19 cellular contexts compared by ENCODE assay signal in genomic region chr9:76026796-76027195, GRCh38.
DNase-seq lines count a peak whose midpoint lies in the region; ATAC-seq and TF ChIP-seq lines count a peak whose summit lies in the region.
"Had no signal": no experiment of that assay in that cellular context is flagged by ENCODE, and none has a peak within 500 bp of the region (broad histone marks: within the 10 kb centered on the region; RNA-seq: fewer than 3 reads in every experiment).

No MANE protein-coding gene starts in this region.

- H3K27me3 ChIP-seq in CD8-positive, alpha-beta T cell (ENCODE audit: insufficient read depth, low read length) = no peaks in the 10 kb centered on the region
- H3K27me3 ChIP-seq in aorta (ENCODE audit: control insufficient read depth in 1 of 2, insufficient read depth in 2 of 2, low read length in 1 of 2) = no peaks in the 10 kb centered on the region

- H3K27ac ChIP-seq in CD8-positive, alpha-beta T cell (ENCODE audit: low read depth, low read length) = no peak overlapping the region
- H3K27ac ChIP-seq in aorta (ENCODE audit: low read depth in 1 of 2, low read length in 2 of 2) = no peak overlapping the region
- H3K27ac ChIP-seq: GM23248, HL-60 had no signal

- no peaks in the 10 kb centered on the region for H3K27me3 Mint-ChIP-seq in activated CD4-positive, alpha-beta T cell treated with anti-CD3 and anti-CD28 coated beads, Interleukin-2, amount 10 ng/mL, durations not matched to agents 24 days and 14 days
- H3K27me3 Mint-ChIP-seq in CD8-positive, alpha-beta T cell (ENCODE audit: low read depth) = no peaks in the 10 kb centered on the region
- no peaks in the 10 kb centered on the region for H3K27me3 Mint-ChIP-seq in T-cell
- H3K27me3 Mint-ChIP-seq in naive thymus-derived CD8-positive, alpha-beta T cell = no peaks in the 10 kb centered on the region

- no peak overlapping the region for H3K4me3 ChIP-seq in CD8-positive, alpha-beta T cell (ENCODE audit: low read depth, low read length)
- H3K4me3 ChIP-seq in aorta (ENCODE audit: low read length in 2 of 2) = no peak overlapping the region
- H3K4me3 ChIP-seq: GM23248 had no signal

- peaks cover 3% of the 10 kb centered on the region for H3K9me3 Mint-ChIP-seq in activated CD4-positive, alpha-beta T cell treated with anti-CD3 and anti-CD28 coated beads, Interleukin-2, amount 10 ng/mL, durations not matched to agents 24 days and 14 days
- H3K9me3 Mint-ChIP-seq in CD8-positive, alpha-beta T cell = no peaks in the 10 kb centered on the region
- H3K9me3 Mint-ChIP-seq in T-cell = peaks cover 0 to 2% (median 0%) of the 10 kb centered on the region in 3 donors
- no peaks in the 10 kb centered on the region for H3K9me3 Mint-ChIP-seq in naive thymus-derived CD8-positive, alpha-beta T cell

- no peaks in the 10 kb centered on the region for H3K36me3 ChIP-seq in CD8-positive, alpha-beta T cell (ENCODE audit: insufficient read depth, low read length)
- peaks cover 5 to 7% of the 10 kb centered on the region in 2 donors for H3K36me3 ChIP-seq in aorta (ENCODE audit: control insufficient read depth in 1 of 2, insufficient read depth in 2 of 2, low read length in 1 of 2)

- peaks cover 52% of the 10 kb centered on the region for H3K4me1 Mint-ChIP-seq in activated CD4-positive, alpha-beta T cell treated with anti-CD3 and anti-CD28 coated beads, Interleukin-2, amount 10 ng/mL, durations not matched to agents 24 days and 14 days
- peaks cover 78% of the 10 kb centered on the region for H3K4me1 Mint-ChIP-seq in CD8-positive, alpha-beta T cell (ENCODE audit: low read depth)
- H3K4me1 Mint-ChIP-seq in T-cell = peaks cover 76 to 84% (median 80%) of the 10 kb centered on the region in 3 donors
- peaks cover 45 to 82% (median 80%) of the 10 kb centered on the region in 4 donors for H3K4me1 Mint-ChIP-seq in naive thymus-derived CD8-positive, alpha-beta T cell

- no peak for DNase-seq in activated CD4-positive, alpha-beta T cell treated with anti-CD3 and anti-CD28 coated beads, Interleukin-2, amount 10 ng/mL, durations not matched to agents 24 days and 14 days
- DNase-seq in activated CD4-positive, alpha-beta T cell treated with anti-CD3 and anti-CD28 coated beads for 1 hour = no peak
- DNase-seq in CD8-positive, alpha-beta T cell = no peak
- DNase-seq in T-cell (no peak), aorta (no peak), left lobe of liver (ENCODE audit: low spot score) (no peak)
- no peak for DNase-seq in naive thymus-derived CD8-positive, alpha-beta T cell
- DNase-seq in stimulated activated CD4-positive, alpha-beta T cell treated with anti-CD3 and anti-CD28 coated beads, Interleukin-12 subunit alpha, Interleukin-12 subunit beta, amount 100 ng/mL, for 4 hours = no peak
- DNase-seq: DMS79; GM23248; NCI-H1417 treated with DMSO at 0.1 percent for 48 hours; NCI-H1930; NCI-H2171; NCI-H446; NK-92 treated with Interleukin-12 subunit alpha and Interleukin-12 subunit beta, amount 100 ng/mL, for 24 hours; SHP77 had no signal

- no peak for ATAC-seq in CD8-positive, alpha-beta T cell
- ATAC-seq in T-cell (replicated peaks in 1 of 4) = no peak
- ATAC-seq in naive thymus-derived CD8-positive, alpha-beta T cell = no peak
- no peak for ATAC-seq in aorta (ENCODE audit: low FRiP score)
- no peak for ATAC-seq in left lobe of liver
- ATAC-seq: SK-N-SH treated with all-trans-retinoic acid at 6 μM for 48 hours had no signal

- H3K27ac Mint-ChIP-seq in activated CD4-positive, alpha-beta T cell treated with anti-CD3 and anti-CD28 coated beads, Interleukin-2, amount 10 ng/mL, durations not matched to agents 24 days and 14 days = no peak overlapping the region
- H3K27ac Mint-ChIP-seq in CD8-positive, alpha-beta T cell = peak overlapping the region; percentile 71
- peak overlapping the region; percentile 86 to 90 for H3K27ac Mint-ChIP-seq in T-cell
- peak overlapping the region; percentile 87 to 99 (median 92) for H3K27ac Mint-ChIP-seq in naive thymus-derived CD8-positive, alpha-beta T cell

- H3K9me3 ChIP-seq in CD8-positive, alpha-beta T cell (ENCODE audit: low read length) = no peaks in the 10 kb centered on the region
- no peaks in the 10 kb centered on the region for H3K9me3 ChIP-seq in aorta (ENCODE audit: control insufficient read depth, low read length)

- POLR2A ChIA-PET in CD8-positive, alpha-beta T cell (lab: Charles Lee) = no interaction called here
- POLR2A ChIA-PET in T-cell (lab: Charles Lee) = no interaction called here
- POLR2A ChIA-PET in naive thymus-derived CD8-positive, alpha-beta T cell (lab: Charles Lee) = no interaction called here

- CTCF ChIA-PET in CD8-positive, alpha-beta T cell (lab: Charles Lee) = no interaction called here
- CTCF ChIA-PET in T-cell (lab: Charles Lee) = no interaction called here

- WGBS in aorta, 2 donors = 97% methylated on average over 6 of the region's 6 CpGs

- intact Hi-C loops in activated CD4-positive, alpha-beta T cell treated with anti-CD3 and anti-CD28 coated beads, Interleukin-2, amount 10 ng/mL, durations not matched to agents 24 days and 14 days (cut with micrococcal nuclease) = no loop called here
- intact Hi-C loops in CD8-positive, alpha-beta T cell (cut with DNase I, micrococcal nuclease) = loop anchor here (2.0 to 10.0 kb wide), 4 partner anchors 14 to 1072 kb away; partner anchors contain the start of genes C9orf40 (in 1 of the 2) and RFK (in 1 of the 2)
- intact Hi-C loops in aorta (cut with DNase I) = no loop called here

- H3K4me3 Mint-ChIP-seq in activated CD4-positive, alpha-beta T cell treated with anti-CD3 and anti-CD28 coated beads, Interleukin-2, amount 10 ng/mL, durations not matched to agents 24 days and 14 days = peak overlapping the region; percentile 14
- peak overlapping the region; percentile 60 for H3K4me3 Mint-ChIP-seq in CD8-positive, alpha-beta T cell
- H3K4me3 Mint-ChIP-seq in T-cell = peak overlapping the region in 2 of 3 donors; percentile 55 to 67
- peak overlapping the region in 9 of 10 donors; percentile 64 to 89 (median 84) for H3K4me3 Mint-ChIP-seq in naive thymus-derived CD8-positive, alpha-beta T cell
- H3K4me3 Mint-ChIP-seq: CD14-positive monocyte had no signal

- H3K36me3 Mint-ChIP-seq in activated CD4-positive, alpha-beta T cell treated with anti-CD3 and anti-CD28 coated beads, Interleukin-2, amount 10 ng/mL, durations not matched to agents 24 days and 14 days (ENCODE audit: low read depth) = peaks cover 6% of the 10 kb centered on the region
- H3K36me3 Mint-ChIP-seq in CD8-positive, alpha-beta T cell = peaks cover 11% of the 10 kb centered on the region
- H3K36me3 Mint-ChIP-seq in T-cell = peaks cover 6% of the 10 kb centered on the region
- H3K36me3 Mint-ChIP-seq in naive thymus-derived CD8-positive, alpha-beta T cell = peaks cover 0 to 19% (median 12%) of the 10 kb centered on the region in 3 donors

- peaks cover 78% of the 10 kb centered on the region for H3K4me1 ChIP-seq in CD8-positive, alpha-beta T cell (ENCODE audit: insufficient read depth, low read length)
- H3K4me1 ChIP-seq in aorta (ENCODE audit: control insufficient read depth in 1 of 2, insufficient read depth in 2 of 2, low read length in 2 of 2) = no peaks in the 10 kb centered on the region

- TF ChIP-seq CTCF in CD8-positive, alpha-beta T cell (IDR thresholded peaks at IDR 0.05) = no peak

Comparison
In these comparisons a context has a peak if more than half of its experiments do, and no peak if none do; other contexts are left out.
1. H3K4me3 Mint-ChIP-seq: peak in every context shown above with its lines; median percentile 84 in naive thymus-derived CD8-positive, alpha-beta T cell; 61 in T-cell; 60 in CD8-positive, alpha-beta T cell; 14 in activated CD4-positive, alpha-beta T cell treated with anti-CD3 and anti-CD28 coated beads, Interleukin-2, amount 10 ng/mL, durations not matched to agents 24 days and 14 days.
2. intact Hi-C loops: an anchor here in CD8-positive, alpha-beta T cell (2.0 to 10.0 kb wide); none called in activated CD4-positive, alpha-beta T cell treated with anti-CD3 and anti-CD28 coated beads, Interleukin-2, amount 10 ng/mL, durations not matched to agents 24 days and 14 days and aorta.